ENCODE assay signal across 8 cellular contexts in the genomic region with DNA sequence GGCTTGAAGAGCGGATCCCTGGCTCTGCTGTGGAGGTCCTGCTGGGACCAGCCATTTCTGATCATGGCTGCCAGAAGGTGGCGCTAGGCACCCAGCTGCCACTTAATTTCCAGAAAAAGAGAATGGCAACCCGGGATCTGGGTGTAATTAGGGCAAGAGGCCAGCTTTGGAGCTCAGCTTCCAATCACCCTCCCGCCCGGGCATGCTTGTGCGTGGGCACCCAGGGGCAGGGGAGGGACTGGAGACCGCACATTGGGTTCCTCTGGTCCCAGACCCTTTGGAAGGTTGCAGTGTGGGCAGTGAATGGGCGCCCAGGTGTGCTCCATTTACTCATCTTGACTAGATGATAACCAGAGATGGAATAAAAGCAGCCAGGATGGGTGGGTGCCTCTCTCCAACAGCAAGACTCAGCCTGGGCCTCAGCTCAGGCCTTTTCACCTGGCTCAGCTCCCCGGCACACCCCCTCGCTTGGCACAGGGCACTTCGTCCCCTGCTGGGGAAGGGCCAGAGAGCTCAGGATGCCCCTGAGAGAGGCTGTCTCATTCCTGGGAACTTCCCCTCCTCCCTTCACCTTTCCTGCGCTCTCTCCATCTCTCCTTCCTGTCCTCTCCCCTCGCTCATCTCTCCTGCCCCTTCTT. TPM values are rescaled to one million over a fixed set of nuclear protein-coding genes. Genes with fewer than 3 reads are reported as not detected.
DNase-seq lines count a peak whose midpoint lies in the region; ATAC-seq and TF ChIP-seq lines count a peak whose summit lies in the region.

No MANE protein-coding gene starts in this region.

- intact Hi-C loops in esophagus squamous epithelium (cut with DNase I): loop anchor here (10.0 kb wide), 1 partner anchor 160 kb away; a partner anchor contains a TSS
- intact Hi-C loops in upper lobe of right lung (cut with DNase I): no loop called here

- no peak overlapping the region for H3K4me3 ChIP-seq in NB4 (ENCODE audit: low read depth, low read length)
- no peak overlapping the region for H3K4me3 ChIP-seq in esophagus squamous epithelium
- no peak overlapping the region for H3K4me3 ChIP-seq in upper lobe of right lung

- H3K27me3 ChIP-seq in esophagus squamous epithelium: peaks cover 0 to 10% (median 0%) of the 10 kb centered on the region in 4 donors
- H3K27me3 ChIP-seq in upper lobe of right lung: peaks cover 9% of the 10 kb centered on the region

- H3K27ac ChIP-seq in esophagus squamous epithelium: no peak overlapping the region
- no peak overlapping the region for H3K27ac ChIP-seq in upper lobe of right lung

- peak overlapping the region in 2 of 3 experiments; percentile 17 to 45 for H3K27ac Mint-ChIP-seq in nephron

- ATAC-seq in upper lobe of right lung (peak; percentile 67), HG02981 (IDR thresholded peaks at IDR 0.05; ENCODE audit: unreplicated experiment) (no peak)

- H3K4me1 ChIP-seq in esophagus squamous epithelium (peaks cover 4 to 31% (median 21%) of the 10 kb centered on the region in 3 donors), upper lobe of right lung (no peaks in the 10 kb centered on the region)

- H3K9me3 Mint-ChIP-seq in nephron: no peaks in the 10 kb centered on the region

- peaks cover 27% of the 10 kb centered on the region for H3K4me1 Mint-ChIP-seq in nephron

- H3K36me3 ChIP-seq in esophagus squamous epithelium: no peaks in the 10 kb centered on the region
- no peaks in the 10 kb centered on the region for H3K36me3 ChIP-seq in upper lobe of right lung

- TF ChIP-seq CTCF in NB4 (IDR thresholded peaks at IDR 0.05; ENCODE audit: low read depth, low read length) (peak; percentile 84), esophagus squamous epithelium (IDR thresholded peaks at IDR 0.05) (peak; percentile 46 to 92 (median 80)), nephron (IDR thresholded peaks at IDR 0.05; ENCODE audit: unreplicated experiment in 3 of 3) (peak; percentile 81 to 86 (median 85)), upper lobe of right lung (IDR thresholded peaks at IDR 0.05) (peak; percentile 81)

- TF ChIP-seq POLR2A in NB4 (IDR thresholded peaks at IDR 0.05; ENCODE audit: extremely low read depth, insufficient read length) (no peak), esophagus squamous epithelium (IDR thresholded peaks at IDR 0.05) (no peak)

- no peaks in the 10 kb centered on the region for H3K36me3 Mint-ChIP-seq in nephron (ENCODE audit: low read depth)

- peak; percentile 14 to 44 for DNase-seq in activated CD4-positive, alpha-beta T cell treated with anti-CD3 and anti-CD28 coated beads for 24 hours (ENCODE audit: low read depth in 2 of 2)
- DNase-seq in activated CD4-positive, alpha-beta T cell treated with anti-CD3 and anti-CD28 coated beads for 1 hour: no peak
- DNase-seq in NB4 (ENCODE audit: low read depth): peak; percentile 59
- DNase-seq in activated CD4-positive, alpha-beta T cell treated with anti-CD3 and anti-CD28 coated beads for 48 hours: peak; percentile 66
- DNase-seq in esophagus squamous epithelium (lab: John Stamatoyannopoulos, UW): no peak
- DNase-seq in upper lobe of right lung: peak; percentile 79

- H3K9me3 ChIP-seq in esophagus squamous epithelium: no peaks in the 10 kb centered on the region
- no peaks in the 10 kb centered on the region for H3K9me3 ChIP-seq in upper lobe of right lung

- WGBS in esophagus squamous epithelium, 2 donors: 41 to 53% methylated on average over 7 to 12 of the region's 13 CpGs

- peaks cover 11% of the 10 kb centered on the region for H3K27me3 Mint-ChIP-seq in nephron (ENCODE audit: low read depth)

- H3K4me3 Mint-ChIP-seq in nephron: no peak overlapping the region

RNA-seq across cellular contexts. Expression of a gene that starts 14.7 kb away (rescaled TPM):
- total RNA-seq in esophagus squamous epithelium (1 to 10 TPM in 3 of 4 donors, not detected in 1; 1.2 to 1.7 (median 1.3) TPM), upper lobe of right lung (5.2 TPM)

Comparison
In these comparisons a context has a peak if more than half of its experiments do, and no peak if none do; other contexts are left out.
1. DNase-seq: peak in activated CD4-positive, alpha-beta T cell treated with anti-CD3 and anti-CD28 coated beads for 24 hours (2 of 2), NB4 (single experiment), activated CD4-positive, alpha-beta T cell treated with anti-CD3 and anti-CD28 coated beads for 48 hours (single experiment) and upper lobe of right lung (single experiment); none in activated CD4-positive, alpha-beta T cell treated with anti-CD3 and anti-CD28 coated beads for 1 hour (single experiment) and esophagus squamous epithelium (single experiment).
2. Peak in every context shown above with its lines, with median percentiles within 50 percentile points of each other: CTCF ChIP-seq.